ENCODE assay signal across 12 cellular contexts in the genomic region with DNA sequence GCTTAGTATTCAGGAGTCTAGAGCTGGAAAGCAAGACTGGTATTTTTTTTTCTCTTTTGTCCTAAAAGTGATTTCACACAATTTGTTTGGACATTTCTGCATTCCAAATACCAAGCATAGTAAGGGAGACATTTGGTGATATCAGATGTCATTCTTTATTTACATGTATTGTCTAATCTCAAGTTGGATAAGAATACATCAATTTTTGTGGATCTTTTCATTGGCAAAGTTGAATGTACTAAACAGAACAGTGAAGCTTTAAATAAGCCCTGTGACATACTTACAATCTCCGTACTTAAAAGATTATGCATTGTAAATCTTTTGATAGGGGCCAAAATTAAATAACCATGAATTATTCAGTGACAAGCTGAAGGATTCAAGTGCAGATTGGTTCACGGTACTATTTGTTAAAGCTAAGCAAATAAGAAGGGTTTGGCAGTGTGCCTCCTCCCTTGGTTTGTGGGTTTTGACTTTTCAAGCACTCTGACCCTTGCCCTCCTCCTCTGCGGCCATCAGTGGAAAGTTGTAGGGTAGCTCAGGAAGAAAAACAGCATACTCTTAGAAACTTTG.
DNase-seq lines count a peak whose midpoint lies in the region; ATAC-seq lines count a peak whose summit lies in the region.
"Had no signal": no experiment of that assay in that cellular context is flagged by ENCODE, and none has a peak within 500 bp of the region (broad histone marks: within the 10 kb centered on the region; RNA-seq: fewer than 3 reads in every experiment).

No MANE protein-coding gene starts in this region.

- DNase-seq in Right ventricle myocardium superior (peak; percentile 42), cardiac septum (ENCODE audit: low spot score) (no peak), adipocyte (ENCODE audit: low read depth) (peak; percentile 85), left kidney (ENCODE audit: low read depth, low spot score) (peak; percentile 78), ureter (ENCODE audit: low spot score) (peak; percentile 58), head of caudate nucleus (no peak)
- no peak for DNase-seq in activated CD4-positive, alpha-beta T cell treated with anti-CD3 and anti-CD28 coated beads for 48 hours
- DNase-seq: activated B cell treated with CpG ODN at 0.5 μM for 24 hours; activated naive CD8-positive, alpha-beta T cell treated with anti-CD3 and anti-CD28 coated beads, Interleukin-2, amount 10 ng/mL, durations not matched to agents 7 days and 5 days; GM23248 had no signal

- peaks cover 27% of the 10 kb centered on the region for H3K4me1 ChIP-seq in adipocyte (ENCODE audit: control insufficient read depth, insufficient read depth, low read length)

- no peaks in the 10 kb centered on the region for H3K27me3 ChIP-seq in adipocyte (replicated peaks; ENCODE audit: control insufficient read depth, insufficient read depth, low read length)

- H3K9me3 ChIP-seq in adipocyte (ENCODE audit: control insufficient read depth, low read length), result no peaks in the 10 kb centered on the region

- intact Hi-C loops in Right ventricle myocardium superior (cut with DNase I), result no loop called here
- intact Hi-C loops in cardiac septum (cut with DNase I), result no loop called here
- intact Hi-C loops in head of caudate nucleus (cut with DNase I), result no loop called here

- no peaks in the 10 kb centered on the region for H3K27me3 Mint-ChIP-seq in activated T-helper 17 cell treated with anti-CD3 and anti-CD28 coated beads, Interleukin-2, amount 50 U/mL, for 72 hours
- H3K27me3 Mint-ChIP-seq: activated B cell treated with CpG ODN at 0.5 μM for 24 hours had no signal

- H3K4me1 Mint-ChIP-seq in activated T-helper 17 cell treated with anti-CD3 and anti-CD28 coated beads, Interleukin-2, amount 50 U/mL, for 72 hours, result no peaks in the 10 kb centered on the region
- H3K4me1 Mint-ChIP-seq: activated naive CD8-positive, alpha-beta T cell treated with anti-CD3 and anti-CD28 coated beads, Interleukin-2, amount 10 ng/mL, durations not matched to agents 7 days and 5 days had no signal

- H3K9me3 Mint-ChIP-seq in activated T-helper 17 cell treated with anti-CD3 and anti-CD28 coated beads, Interleukin-2, amount 50 U/mL, for 72 hours, result no peaks in the 10 kb centered on the region
- H3K9me3 Mint-ChIP-seq: activated B cell treated with CpG ODN at 0.5 μM for 24 hours; activated naive CD8-positive, alpha-beta T cell treated with anti-CD3 and anti-CD28 coated beads, Interleukin-2, amount 10 ng/mL, durations not matched to agents 7 days and 5 days had no signal

- H3K9ac ChIP-seq in adipocyte (ENCODE audit: low read length), result peak overlapping the region; percentile 15
- H3K9ac ChIP-seq: GM23248 had no signal

- no peak overlapping the region for H3K4me3 Mint-ChIP-seq in activated T-helper 17 cell treated with anti-CD3 and anti-CD28 coated beads, Interleukin-2, amount 50 U/mL, for 72 hours
- H3K4me3 Mint-ChIP-seq: activated B cell treated with CpG ODN at 0.5 μM for 24 hours; activated naive CD8-positive, alpha-beta T cell treated with anti-CD3 and anti-CD28 coated beads, Interleukin-2, amount 10 ng/mL, durations not matched to agents 7 days and 5 days had no signal

- H3K36me3 Mint-ChIP-seq in activated T-helper 17 cell treated with anti-CD3 and anti-CD28 coated beads, Interleukin-2, amount 50 U/mL, for 72 hours (ENCODE audit: low read depth), result no peaks in the 10 kb centered on the region
- H3K36me3 Mint-ChIP-seq: activated naive CD8-positive, alpha-beta T cell treated with anti-CD3 and anti-CD28 coated beads, Interleukin-2, amount 10 ng/mL, durations not matched to agents 7 days and 5 days had no signal

- H3K36me3 ChIP-seq in adipocyte (ENCODE audit: control insufficient read depth, insufficient read depth, low read length, severe bottlenecking), result no peaks in the 10 kb centered on the region

- no peak overlapping the region for H3K4me3 ChIP-seq in adipocyte (ENCODE audit: low read length)
- H3K4me3 ChIP-seq: GM12878, GM23248 had no signal

- peak; percentile 55 for ATAC-seq in Right ventricle myocardium superior (ENCODE audit: poor library complexity)
- no peak for ATAC-seq in activated T-helper 17 cell treated with anti-CD3 and anti-CD28 coated beads, Interleukin-2, amount 50 U/mL, for 72 hours (replicated peaks)
- ATAC-seq: GM12878 had no signal

- no peak overlapping the region for H3K27ac Mint-ChIP-seq in activated T-helper 17 cell treated with anti-CD3 and anti-CD28 coated beads, Interleukin-2, amount 50 U/mL, for 72 hours
- H3K27ac Mint-ChIP-seq: activated B cell treated with CpG ODN at 0.5 μM for 24 hours; activated naive CD8-positive, alpha-beta T cell treated with anti-CD3 and anti-CD28 coated beads, Interleukin-2, amount 10 ng/mL, durations not matched to agents 7 days and 5 days had no signal

Comparison
In these comparisons a context has a peak if more than half of its experiments do, and no peak if none do; other contexts are left out.
1. DNase-seq: peak in Right ventricle myocardium superior (single experiment), adipocyte (single experiment), left kidney (single experiment) and ureter (single experiment); none in cardiac septum (single experiment), activated CD4-positive, alpha-beta T cell treated with anti-CD3 and anti-CD28 coated beads for 48 hours (single experiment) and head of caudate nucleus (0 of 42).